In the genomic region with DNA sequence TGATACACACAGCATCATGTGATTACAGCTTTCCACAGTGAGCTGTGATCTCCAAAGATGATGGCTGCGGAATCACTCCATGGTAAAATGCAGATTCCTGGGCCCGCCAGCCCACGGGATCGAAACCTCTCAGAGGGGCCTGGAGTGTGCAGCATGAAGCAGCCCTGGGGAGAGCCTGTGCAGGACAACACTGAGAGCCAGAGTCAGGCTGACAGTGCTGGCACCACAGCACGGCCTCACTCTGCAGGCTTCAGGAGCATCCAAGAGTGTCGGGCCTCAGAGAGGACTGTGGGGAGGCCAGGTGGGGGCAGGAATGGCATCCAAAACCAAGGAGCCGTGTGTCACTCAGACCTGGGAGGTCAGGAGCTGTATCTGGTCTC, we compare ENCODE assay signal across 21 cellular contexts.
DNase-seq lines count a peak whose midpoint lies in the region; ATAC-seq and TF ChIP-seq lines count a peak whose summit lies in the region.
"Had no signal": no experiment of that assay in that cellular context is flagged by ENCODE, and none has a peak within 500 bp of the region (broad histone marks: within the 10 kb centered on the region; RNA-seq: fewer than 3 reads in every experiment).

No MANE protein-coding gene starts in this region.

- DNase-seq in CD14-positive monocyte (ENCODE audit: low spot score): peak; percentile 20
- peak; percentile 37 for DNase-seq in chondrocyte (ENCODE audit: low spot score)
- peak; percentile 12 for DNase-seq in posterior vena cava (ENCODE audit: low spot score)
- no peak for DNase-seq in NCI-H226
- DNase-seq in natural killer cell treated with Interleukin-12 subunit alpha and Interleukin-12 subunit beta and Interleukin-15 and Interleukin-18, amount 100 ng/mL, for 72 hours (ENCODE audit: low spot score): no peak
- DNase-seq: AML-193; CD4-positive, alpha-beta memory T cell; CD4-positive, CD25-positive, alpha-beta regulatory T cell; CD8-positive, alpha-beta memory T cell; COR-L47; DMS 273 treated with DMSO at 0.1 percent for 48 hours; DMS153; DMS53; DMS79; DND-41; EL; GDM1 had no signal

- H3K4me1 Mint-ChIP-seq in CD14-positive monocyte (no peaks in the 10 kb centered on the region), chondrocyte (ENCODE audit: low read depth) (no peaks in the 10 kb centered on the region)
- no peaks in the 10 kb centered on the region for H3K4me1 Mint-ChIP-seq in natural killer cell treated with Interleukin-12 subunit alpha and Interleukin-12 subunit beta and Interleukin-15 and Interleukin-18, amount 100 ng/mL, for 72 hours (ENCODE audit: low read depth in 2 of 2)
- H3K4me1 Mint-ChIP-seq: B cell; CD4-positive, alpha-beta memory T cell; CD4-positive, CD25-positive, alpha-beta regulatory T cell; CD8-positive, alpha-beta memory T cell had no signal

- intact Hi-C loops in CD14-positive monocyte (cut with micrococcal nuclease): no loop called here
- intact Hi-C loops in posterior vena cava (cut with DNase I): no loop called here

- H3K36me3 Mint-ChIP-seq in CD14-positive monocyte: no peaks in the 10 kb centered on the region
- no peaks in the 10 kb centered on the region for H3K36me3 Mint-ChIP-seq in chondrocyte (ENCODE audit: low read depth)
- no peaks in the 10 kb centered on the region for H3K36me3 Mint-ChIP-seq in natural killer cell treated with Interleukin-12 subunit alpha and Interleukin-12 subunit beta and Interleukin-15 and Interleukin-18, amount 100 ng/mL, for 72 hours
- H3K36me3 Mint-ChIP-seq: CD4-positive, alpha-beta memory T cell; CD4-positive, CD25-positive, alpha-beta regulatory T cell; CD8-positive, alpha-beta memory T cell had no signal

- H3K27ac Mint-ChIP-seq in CD14-positive monocyte (no peak overlapping the region), chondrocyte (ENCODE audit: unreplicated experiment) (no peak overlapping the region)
- no peak overlapping the region for H3K27ac Mint-ChIP-seq in natural killer cell treated with Interleukin-12 subunit alpha and Interleukin-12 subunit beta and Interleukin-15 and Interleukin-18, amount 100 ng/mL, for 72 hours
- H3K27ac Mint-ChIP-seq: B cell; CD4-positive, alpha-beta memory T cell; CD4-positive, CD25-positive, alpha-beta regulatory T cell; CD8-positive, alpha-beta memory T cell had no signal

- no peak for ATAC-seq in natural killer cell treated with Interleukin-12 subunit alpha and Interleukin-12 subunit beta and Interleukin-15 and Interleukin-18, amount 100 ng/mL, for 72 hours
- ATAC-seq in GM18858 (IDR thresholded peaks at IDR 0.05; ENCODE audit: unreplicated experiment): no peak
- ATAC-seq: A549, GM12878 had no signal

- H3K27me3 Mint-ChIP-seq in CD14-positive monocyte (ENCODE audit: low read depth in 3 of 3) (peaks cover 0 to 6% (median 4%) of the 10 kb centered on the region in 3 donors), chondrocyte (ENCODE audit: low read depth) (no peaks in the 10 kb centered on the region)
- H3K27me3 Mint-ChIP-seq in natural killer cell treated with Interleukin-12 subunit alpha and Interleukin-12 subunit beta and Interleukin-15 and Interleukin-18, amount 100 ng/mL, for 72 hours: peaks cover 3 to 7% of the 10 kb centered on the region in 2 donors
- H3K27me3 Mint-ChIP-seq: B cell; CD4-positive, alpha-beta memory T cell; CD4-positive, CD25-positive, alpha-beta regulatory T cell had no signal

- peaks cover 0 to 3% (median 0%) of the 10 kb centered on the region in 7 donors for H3K9me3 Mint-ChIP-seq in CD14-positive monocyte
- H3K9me3 Mint-ChIP-seq in chondrocyte (ENCODE audit: low read depth): peaks cover 22% of the 10 kb centered on the region
- no peaks in the 10 kb centered on the region for H3K9me3 Mint-ChIP-seq in natural killer cell treated with Interleukin-12 subunit alpha and Interleukin-12 subunit beta and Interleukin-15 and Interleukin-18, amount 100 ng/mL, for 72 hours
- H3K9me3 Mint-ChIP-seq: CD4-positive, CD25-positive, alpha-beta regulatory T cell had no signal

- H3K4me3 Mint-ChIP-seq in CD14-positive monocyte (no peak overlapping the region), chondrocyte (ENCODE audit: unreplicated experiment) (no peak overlapping the region)
- no peak overlapping the region for H3K4me3 Mint-ChIP-seq in natural killer cell treated with Interleukin-12 subunit alpha and Interleukin-12 subunit beta and Interleukin-15 and Interleukin-18, amount 100 ng/mL, for 72 hours
- H3K4me3 Mint-ChIP-seq: B cell; CD4-positive, alpha-beta memory T cell; CD4-positive, CD25-positive, alpha-beta regulatory T cell; CD8-positive, alpha-beta memory T cell had no signal

- TF ChIP-seq CTCF in CD14-positive monocyte (IDR thresholded peaks at IDR 0.05) (no peak), chondrocyte (IDR thresholded peaks at IDR 0.05) (no peak)

Comparison
In these comparisons a context has a peak if more than half of its experiments do, and no peak if none do; other contexts are left out.
1. DNase-seq: peak in CD14-positive monocyte (single experiment), chondrocyte (single experiment) and posterior vena cava (single experiment); none in NCI-H226 (single experiment) and natural killer cell treated with Interleukin-12 subunit alpha and Interleukin-12 subunit beta and Interleukin-15 and Interleukin-18, amount 100 ng/mL, for 72 hours (single experiment).